ENCODE assay signal across 8 cellular contexts in the genomic region with DNA sequence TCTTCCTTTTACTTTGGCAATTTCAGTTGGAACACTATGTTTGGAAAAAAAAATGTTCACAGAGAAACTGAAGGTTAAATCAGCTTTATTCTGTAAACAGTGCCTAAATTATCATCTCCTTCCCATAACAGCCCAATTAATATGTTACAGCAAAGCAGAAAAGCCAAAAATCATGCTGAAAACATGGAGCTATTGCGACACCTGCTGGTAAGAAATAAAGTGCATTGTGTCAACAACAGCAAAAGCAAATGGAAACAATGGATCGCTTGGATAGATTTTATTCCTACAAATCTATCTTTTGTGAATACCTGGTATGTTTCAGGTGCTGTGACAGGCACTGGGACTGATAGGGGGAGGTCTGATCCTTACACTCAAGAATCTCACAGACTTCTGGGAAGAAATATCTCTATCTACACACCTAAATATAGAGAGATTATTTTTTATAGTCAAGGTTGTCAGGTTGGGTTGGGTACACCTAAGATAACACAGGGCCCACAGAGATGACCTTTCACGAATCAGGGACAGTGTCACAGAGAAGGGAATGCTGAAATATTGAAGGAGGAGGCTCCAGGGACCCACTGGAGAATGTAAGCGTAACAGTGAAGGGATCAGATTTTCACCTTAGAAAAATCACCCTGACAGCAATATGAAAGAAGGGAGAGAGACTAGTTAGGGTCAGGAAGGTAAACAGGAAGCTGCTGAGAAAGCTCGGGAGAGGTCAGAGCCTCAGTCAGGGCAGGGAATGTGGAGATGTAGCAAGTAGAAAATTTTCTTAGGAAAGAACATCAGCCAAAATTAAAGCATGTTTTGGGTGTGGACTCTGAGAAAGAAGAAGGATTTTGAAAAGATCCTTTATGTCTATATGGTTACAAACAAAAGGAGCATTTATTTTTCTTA. TPM values are rescaled to one million over a fixed set of nuclear protein-coding genes. Genes with fewer than 3 reads are reported as not detected.
A peak's percentile ranks its signal among the peaks of the same experiment; 100 is the strongest.
DNase-seq lines count a peak whose midpoint lies in the region; ATAC-seq, FAIRE-seq and TF ChIP-seq lines count a peak whose summit lies in the region.

No MANE protein-coding gene starts in this region.

- H3K27me3 ChIP-seq in DND-41 (ENCODE audit: insufficient read depth, low read length, poor library complexity) (no peaks in the 10 kb centered on the region), PC-9 (ENCODE audit: insufficient read depth, low read depth) (no peaks in the 10 kb centered on the region), astrocyte (ENCODE audit: insufficient read depth, low read length) (no peaks in the 10 kb centered on the region)

- peaks cover 7% of the 10 kb centered on the region; the same call in 1 of the 2 replicates for H3F3A ChIP-seq in PC-9 (ENCODE audit: insufficient read depth, low read depth)

- peak; percentile 52 for DNase-seq in DND-41
- DNase-seq in KG1 (lab: John Stamatoyannopoulos, UW): peak; percentile 41
- peak; percentile 43 to 67 for DNase-seq in PC-9
- no peak for DNase-seq in astrocyte (ENCODE audit: low read depth)
- DNase-seq in inferior parietal cortex (ENCODE audit: extremely low spot score): peak; percentile 94
- DNase-seq in stimulated activated CD4-positive, alpha-beta T cell treated with anti-CD3 and anti-CD28 coated beads, Interleukin-2, amount 100 ng/mL, for 24 hours: peak; percentile 11 to 48
- DNase-seq in hepatic stellate cell (ENCODE audit: low spot score): no peak

- H3K36me3 ChIP-seq in DND-41 (ENCODE audit: insufficient read depth, low read length): no peaks in the 10 kb centered on the region
- H3K36me3 ChIP-seq in PC-9 (ENCODE audit: low read depth): no peaks in the 10 kb centered on the region
- H3K36me3 ChIP-seq in astrocyte (ENCODE audit: insufficient read depth, low read length): no peaks in the 10 kb centered on the region

- H3K4me3 ChIP-seq in DND-41 (ENCODE audit: low read depth in 1 of 2, low read length in 2 of 2): no peak overlapping the region
- H3K4me3 ChIP-seq in PC-9: no peak overlapping the region
- no peak overlapping the region for H3K4me3 ChIP-seq in astrocyte (ENCODE audit: insufficient read depth, low read depth, low read length)

- H3K9me3 ChIP-seq in DND-41 (ENCODE audit: insufficient read depth, low read length, severe bottlenecking): no peaks in the 10 kb centered on the region
- no peaks in the 10 kb centered on the region for H3K9me3 ChIP-seq in PC-9 (ENCODE audit: insufficient read depth, low read depth)
- no peaks in the 10 kb centered on the region for H3K9me3 ChIP-seq in astrocyte (ENCODE audit: insufficient read depth, low read depth, low read length)

- intact Hi-C loops in PC-9 (cut with micrococcal nuclease; ENCODE audit: unreplicated experiment): loop anchor here (2.0 to 5.0 kb wide), 3 partner anchors 37 to 188 kb away; a partner anchor contains a TSS

- FAIRE-seq in astrocyte (lab: Jason Lieb, UNC): no peak

- no peaks in the 10 kb centered on the region for H3K9me3 Mint-ChIP-seq in astrocyte (ENCODE audit: unreplicated experiment)

- H3K36me3 Mint-ChIP-seq in astrocyte (ENCODE audit: low read depth, unreplicated experiment): no peaks in the 10 kb centered on the region

- H3K27ac ChIP-seq in DND-41 (ENCODE audit: low read length): no peak overlapping the region
- H3K27ac ChIP-seq in PC-9: no peak overlapping the region
- H3K27ac ChIP-seq in astrocyte (ENCODE audit: low read depth, low read length): no peak overlapping the region

- no peaks in the 10 kb centered on the region for H4K20me1 ChIP-seq in DND-41 (ENCODE audit: insufficient read depth, low read length)
- no peaks in the 10 kb centered on the region for H4K20me1 ChIP-seq in PC-9 (ENCODE audit: insufficient read depth)
- H4K20me1 ChIP-seq in astrocyte (ENCODE audit: insufficient read depth, low read length): no peaks in the 10 kb centered on the region

- no peaks in the 10 kb centered on the region for H3K9me2 ChIP-seq in PC-9 (ENCODE audit: insufficient read depth)

- H3K9ac ChIP-seq in DND-41 (ENCODE audit: low read depth, low read length) (no peak overlapping the region), astrocyte (ENCODE audit: low read length) (no peak overlapping the region)

- H3K4me1 ChIP-seq in DND-41 (ENCODE audit: insufficient read depth, low read length) (no peaks in the 10 kb centered on the region), PC-9 (replicated peaks; ENCODE audit: insufficient read depth) (peaks cover 12% of the 10 kb centered on the region), astrocyte (ENCODE audit: insufficient read depth, low read length) (peaks cover 7% of the 10 kb centered on the region)

- ATAC-seq in DND-41 (ENCODE audit: insufficient read depth, low read depth): peak; percentile 61
- peak; percentile 69 for ATAC-seq in GM19463 (IDR thresholded peaks at IDR 0.05; ENCODE audit: unreplicated experiment)

- TF ChIP-seq CTCF in DND-41 (IDR thresholded peaks at IDR 0.05; ENCODE audit: borderline replicate concordance, extremely low read depth, low read length, poor library complexity, severe bottlenecking) (peak; percentile 87), PC-9 (conservative IDR thresholded peaks at IDR 0.05) (peak; percentile 95), astrocyte (IDR thresholded peaks at IDR 0.05; ENCODE audit: insufficient read depth, low read depth, low read length) (peak; percentile 94)

- H3K79me2 ChIP-seq in DND-41 (ENCODE audit: insufficient read depth, low read length): no peaks in the 10 kb centered on the region
- H3K79me2 ChIP-seq in PC-9 (ENCODE audit: low read depth): no peaks in the 10 kb centered on the region
- H3K79me2 ChIP-seq in astrocyte (ENCODE audit: insufficient read depth, low read length): no peaks in the 10 kb centered on the region

- POLR2A ChIA-PET in PC-9 (lab: Charles Lee; ENCODE audit: unreplicated experiment): no interaction called here

- no TSS peak for BruUV-seq in PC-9 (replicated peaks; lab: Mats Ljungman, UMichigan)

- H3K4me1 Mint-ChIP-seq in astrocyte (ENCODE audit: low read depth, unreplicated experiment): peaks cover 8% of the 10 kb centered on the region

- H3K27ac Mint-ChIP-seq in astrocyte (ENCODE audit: unreplicated experiment): no peak overlapping the region

- H3K4me3 Mint-ChIP-seq in astrocyte (ENCODE audit: unreplicated experiment): no peak overlapping the region

- CTCF ChIA-PET in PC-9 (lab: Charles Lee): interaction anchor here (0.6 to 1.2 kb wide), 3 partner anchors 221 to 712 kb away, joined by 3 to 5 read pairs (median 3); no protein-coding TSS in a partner anchor

- H2AFZ ChIP-seq in DND-41 (ENCODE audit: low read depth, low read length) (0 out of 2 replicates have a peak overlapping the region, but pooled peaks have one; percentile 29), PC-9 (peak overlapping the region; percentile 58), astrocyte (ENCODE audit: low read depth, low read length) (peak overlapping the region; percentile 43)

- H3K4me2 ChIP-seq in DND-41 (ENCODE audit: insufficient read depth, low read length) (no peak overlapping the region), PC-9 (peak overlapping the region; percentile 50), astrocyte (ENCODE audit: low read length) (no peak overlapping the region)

- H3K27me3 Mint-ChIP-seq in astrocyte (ENCODE audit: low read depth, unreplicated experiment): no peaks in the 10 kb centered on the region

RNA-seq across cellular contexts. Expression of a gene that starts 16.5 kb away (rescaled TPM):
- total RNA-seq in PC-9 (2021): not detected in 2 replicates
- not detected in 2 replicates for total RNA-seq in astrocyte

RNA-seq across cellular contexts. Expression of a gene that starts 42.8 kb away (rescaled TPM):
- total RNA-seq in PC-9 (2021) (19.7 and 24.4 TPM in 2 replicates), astrocyte (29.8 and 31.0 TPM in 2 replicates)

RNA-seq across cellular contexts. Expression of a gene that starts 42.9 kb away (rescaled TPM):
- total RNA-seq in PC-9 (2021) (19.7 and 19.8 TPM in 2 replicates), astrocyte (17.2 and 19.4 TPM in 2 replicates)

Comparison
In these comparisons a context has a peak if more than half of its experiments do, and no peak if none do; other contexts are left out.
1. DNase-seq: peak in DND-41 (single experiment), KG1 (single experiment), PC-9 (2 of 2), inferior parietal cortex (single experiment) and stimulated activated CD4-positive, alpha-beta T cell treated with anti-CD3 and anti-CD28 coated beads, Interleukin-2, amount 100 ng/mL, for 24 hours (2 of 2); none in astrocyte (single experiment) and hepatic stellate cell (single experiment).
2. Peak in every context shown above with its lines, with median percentiles within 50 percentile points of each other: H2AFZ ChIP-seq and CTCF ChIP-seq.